In the genomic region with DNA sequence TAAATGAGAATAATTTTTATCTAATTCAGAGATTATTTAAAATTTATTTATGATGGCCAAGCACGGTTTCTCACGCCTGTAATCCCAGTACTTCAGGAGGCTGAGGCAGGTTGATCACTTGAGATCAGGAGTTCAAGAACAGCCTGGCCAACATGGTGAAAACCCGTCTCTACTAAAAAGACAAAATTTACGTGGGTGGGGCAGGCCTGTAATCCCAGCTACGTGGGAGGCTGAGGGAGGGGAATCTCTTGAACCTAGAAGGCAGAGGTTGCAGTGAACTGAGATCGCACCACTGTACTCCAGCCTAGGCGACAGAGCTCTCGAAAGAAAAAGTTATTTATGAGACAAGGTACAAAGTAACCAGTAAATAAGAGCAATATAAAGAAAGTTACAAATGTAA, we compare ENCODE assay signal across 6 cellular contexts.
"Had no signal": no experiment of that assay in that cellular context is flagged by ENCODE, and none has a peak within 500 bp of the region (broad histone marks: within the 10 kb centered on the region; RNA-seq: fewer than 3 reads in every experiment).

No MANE protein-coding gene starts in this region.

- H3K9ac ChIP-seq: KMS-11 had no signal

- FAIRE-seq: HTR-8/SVneo had no signal

- H3K4me2 ChIP-seq: KMS-11 had no signal

- DNase-seq: IMR-90, KBM-7, KG1 had no signal

- H3K27ac ChIP-seq: HL-60, KMS-11 had no signal
